In genomic region chr3:147139341-147139740, GRCh38 we compare ENCODE assay signal across 20 cellular contexts.
"Had no signal": no experiment of that assay in that cellular context is flagged by ENCODE, and none has a peak within 500 bp of the region (broad histone marks: within the 10 kb centered on the region; RNA-seq: fewer than 3 reads in every experiment).

No MANE protein-coding gene starts in this region.

- DNase-seq: effector CD8-positive, alpha-beta T cell; effector memory CD8-positive, alpha-beta T cell; endodermal cell; erythroblast; esophagus squamous epithelium; foreskin fibroblast; foreskin melanocyte; gastrocnemius medialis; glutamatergic neuron; head of caudate nucleus; heart right ventricle; hippocampal formation; left cardiac atrium; left lung; left ventricle myocardium superior; lower lobe of right lung; mesendoderm; midbrain; naive B cell; natural killer cell had no signal
